In the genomic region with DNA sequence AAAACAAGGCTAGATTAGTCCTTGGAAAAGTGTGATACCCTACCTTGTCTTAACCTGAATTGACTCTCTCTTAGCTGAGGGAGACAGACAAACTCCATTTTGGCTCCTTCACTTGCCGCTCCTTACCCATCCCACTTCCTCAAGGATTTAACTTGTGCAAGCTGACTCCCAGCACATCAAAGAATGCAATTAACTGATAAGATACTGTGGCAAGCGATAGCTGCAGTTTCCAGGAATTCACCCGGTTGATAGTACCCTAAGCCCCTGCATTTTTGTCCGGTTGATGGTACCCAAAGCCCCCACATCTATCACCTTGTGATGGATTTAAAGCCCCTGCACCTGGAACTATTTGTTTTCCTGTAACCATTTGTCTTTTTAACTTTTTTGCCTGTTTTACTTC, we compare ENCODE assay signal across 16 cellular contexts. TPM values are rescaled to one million over a fixed set of nuclear protein-coding genes. Genes with fewer than 3 reads are reported as not detected.
DNase-seq lines count a peak whose midpoint lies in the region; ATAC-seq and TF ChIP-seq lines count a peak whose summit lies in the region.
"Had no signal": no experiment of that assay in that cellular context is flagged by ENCODE, and none has a peak within 500 bp of the region (broad histone marks: within the 10 kb centered on the region; RNA-seq: fewer than 3 reads in every experiment).

No MANE protein-coding gene starts in this region.

- no peak for TF ChIP-seq CTCF in DND-41 (IDR thresholded peaks at IDR 0.05; ENCODE audit: borderline replicate concordance, extremely low read depth, low read length, poor library complexity, severe bottlenecking)
- TF ChIP-seq CTCF in endodermal cell (conservative IDR thresholded peaks at IDR 0.05), result no peak

- H3K27ac ChIP-seq in DND-41 (ENCODE audit: low read length) (no peak overlapping the region), endodermal cell (ENCODE audit: low read depth, low read length) (peak overlapping the region; percentile 26)
- H3K27ac ChIP-seq: HL-60, KMS-11 had no signal

- H3K4me1 Mint-ChIP-seq in endodermal cell, result peaks cover 60% of the 10 kb centered on the region

- peaks cover 35% of the 10 kb centered on the region for H3K79me2 ChIP-seq in DND-41 (ENCODE audit: insufficient read depth, low read length)

- peaks cover 30% of the 10 kb centered on the region for H4K20me1 ChIP-seq in DND-41 (ENCODE audit: insufficient read depth, low read length)

- DNase-seq in DND-41, result no peak
- peak; percentile 51 for DNase-seq in NCI-H226
- DNase-seq in endodermal cell, result peak; percentile 65
- no peak for DNase-seq in HuH-7 (ENCODE audit: low spot score)
- DNase-seq in stimulated activated naive CD4-positive, alpha-beta T cell treated with Interleukin-2 at 50 U/mL for 16 hours (lab: John Stamatoyannopoulos, UW), result no peak
- DNase-seq: activated CD4-positive, alpha-beta T cell treated with anti-CD3 and anti-CD28 coated beads, Interleukin-2, amount 50 U/mL, for 4 hours; activated T-cell treated with anti-CD3 and anti-CD28 coated beads, Interleukin-2, amount 50 U/mL, for 4 hours; mesenchymal stem cell; NCI-H1105 treated with DMSO at 0.1 percent for 48 hours; ovary; stimulated activated CD4-positive, alpha-beta T cell treated with anti-CD3 and anti-CD28 coated beads, Interleukin-1b, Interleukin-23, amount 100 ng/mL, for 48 hours had no signal

- H3K36me3 ChIP-seq in DND-41 (ENCODE audit: insufficient read depth, low read length) (peaks cover 14% of the 10 kb centered on the region; the same call in 1 of the 2 replicates), endodermal cell (ENCODE audit: control insufficient read depth, insufficient read depth, low read length) (peaks cover 13% of the 10 kb centered on the region), neuron (ENCODE audit: insufficient read depth, low read length) (no peaks in the 10 kb centered on the region)
- H3K36me3 ChIP-seq: ovary, sigmoid colon had no signal

- no peak for ATAC-seq in DND-41 (ENCODE audit: insufficient read depth, low read depth)
- no peak for ATAC-seq in HG03460 (IDR thresholded peaks at IDR 0.05; ENCODE audit: unreplicated experiment)
- ATAC-seq: activated T-cell treated with anti-CD3 and anti-CD28 coated beads, Interleukin-2, amount 50 U/mL, for 4 hours had no signal

- WGBS in endodermal cell (ENCODE audit: insufficient coverage in 1 of 2, insufficient read length in 1 of 2), 2 experiments, result 13 to 43% methylated on average over 4 of the region's 4 CpGs

- H3K4me1 ChIP-seq in DND-41 (ENCODE audit: insufficient read depth, low read length) (peaks cover 39% of the 10 kb centered on the region), endodermal cell (ENCODE audit: control insufficient read depth, insufficient read depth, low read length) (no peaks in the 10 kb centered on the region), neuron (ENCODE audit: insufficient read depth, low read length) (peaks cover 16% of the 10 kb centered on the region)

- H3K9ac ChIP-seq in DND-41 (ENCODE audit: low read depth, low read length), result no peak overlapping the region
- peak overlapping the region; percentile 73 for H3K9ac ChIP-seq in endodermal cell (ENCODE audit: extremely low read depth, low read length, poor library complexity, severe bottlenecking)
- H3K9ac ChIP-seq: KMS-11 had no signal

- H3K9me3 ChIP-seq in DND-41 (ENCODE audit: insufficient read depth, low read length, severe bottlenecking) (no peaks in the 10 kb centered on the region), endodermal cell (ENCODE audit: control insufficient read depth, low read length) (no peaks in the 10 kb centered on the region), neuron (ENCODE audit: low read length) (no peaks in the 10 kb centered on the region)
- H3K9me3 ChIP-seq: ovary, sigmoid colon had no signal

- H3K4me3 ChIP-seq in DND-41 (ENCODE audit: low read depth in 1 of 2, low read length in 2 of 2), result no peak overlapping the region
- peak overlapping the region; percentile 99 for H3K4me3 ChIP-seq in endodermal cell (ENCODE audit: low read length)
- no peak overlapping the region for H3K4me3 ChIP-seq in neuron (ENCODE audit: low read length)
- H3K4me3 ChIP-seq: ovary, sigmoid colon had no signal

- H3K27ac Mint-ChIP-seq in endodermal cell, result peak overlapping the region; percentile 95

- peaks cover 5% of the 10 kb centered on the region for H3K27me3 ChIP-seq in DND-41 (ENCODE audit: insufficient read depth, low read length, poor library complexity)
- no peaks in the 10 kb centered on the region for H3K27me3 ChIP-seq in endodermal cell (ENCODE audit: control insufficient read depth, insufficient read depth, low read length, poor library complexity, severe bottlenecking)
- no peaks in the 10 kb centered on the region for H3K27me3 ChIP-seq in neuron (ENCODE audit: insufficient read depth, low read length)
- H3K27me3 ChIP-seq: ovary, sigmoid colon had no signal

- H3K36me3 Mint-ChIP-seq in endodermal cell (ENCODE audit: low read depth), result peaks cover 10% of the 10 kb centered on the region

- peaks cover 14% of the 10 kb centered on the region for H3K9me3 Mint-ChIP-seq in endodermal cell
- H3K9me3 Mint-ChIP-seq: activated T-cell treated with anti-CD3 and anti-CD28 coated beads, Interleukin-2, amount 50 U/mL, for 4 hours had no signal

- peak overlapping the region; percentile 92 for H3K4me3 Mint-ChIP-seq in endodermal cell

- H3K4me2 ChIP-seq in DND-41 (ENCODE audit: insufficient read depth, low read length), result no peak overlapping the region
- H3K4me2 ChIP-seq: KMS-11 had no signal

- H3K27me3 Mint-ChIP-seq in endodermal cell (ENCODE audit: insufficient read depth), result no peaks in the 10 kb centered on the region

- H2AFZ ChIP-seq in DND-41 (ENCODE audit: low read depth, low read length) (0 out of 2 replicates have a peak overlapping the region, but pooled peaks have one; percentile 7), neuron (ENCODE audit: low read depth, low read length) (peak overlapping the region; percentile 79)

RNA-seq across cellular contexts. Expression of gene SERINC3, which starts 1.9 kb away (rescaled TPM):
- 10 to 100 TPM; 75.6 to 91.3 TPM for total RNA-seq in endodermal cell
- 60.3 TPM for polyA plus RNA-seq in endodermal cell (2013, experiment 1 of 2)
- 61.1 TPM for polyA plus RNA-seq in endodermal cell (2013, experiment 2 of 2)

RNA-seq across cellular contexts. Expression of gene TTPAL, which starts 48.1 kb away (rescaled TPM):
- total RNA-seq in endodermal cell, result 10 to 100 TPM; 18.3 to 19.4 TPM
- 8.7 TPM for polyA plus RNA-seq in endodermal cell (2013, experiment 1 of 2)
- polyA plus RNA-seq in endodermal cell (2013, experiment 2 of 2), result 7.1 TPM

RNA-seq across cellular contexts. Expression of gene PKIG, which starts 58.6 kb away (rescaled TPM):
- total RNA-seq in endodermal cell, result 10 to 100 TPM; 61.5 to 77.6 TPM
- 59.0 TPM for polyA plus RNA-seq in endodermal cell (2013, experiment 1 of 2)
- 64.1 TPM for polyA plus RNA-seq in endodermal cell (2013, experiment 2 of 2)

Comparison
In these comparisons a context has a peak if more than half of its experiments do, and no peak if none do; other contexts are left out.
1. DNase-seq: peak in NCI-H226 (single experiment) and endodermal cell (single experiment); none in DND-41 (single experiment), HuH-7 (single experiment) and stimulated activated naive CD4-positive, alpha-beta T cell treated with Interleukin-2 at 50 U/mL for 16 hours (single experiment).